Comparison of ENCODE assay signal across 26 cellular contexts in genomic region chr6:157637516-157637915, GRCh38.
"Had no signal": no experiment of that assay in that cellular context is flagged by ENCODE, and none has a peak within 500 bp of the region (broad histone marks: within the 10 kb centered on the region; RNA-seq: fewer than 3 reads in every experiment).

No MANE protein-coding gene starts in this region.

- H3K4me3 ChIP-seq: K562, SJCRH30, SK-N-MC had no signal

- H3K27ac ChIP-seq: brain microvascular endothelial cell, SJCRH30, SK-N-MC had no signal

- H3K27me3 ChIP-seq: brain microvascular endothelial cell, SJCRH30 had no signal

- H3K36me3 ChIP-seq: brain microvascular endothelial cell, SJCRH30 had no signal

- H3K9me3 ChIP-seq: SJCRH30 had no signal

- H3K4me1 ChIP-seq: SJCRH30 had no signal

- DNase-seq: activated CD4-positive, alpha-beta T cell treated with anti-CD3 and anti-CD28 coated beads, Interleukin-2, amount 10 ng/mL, durations not matched to agents 24 days and 14 days; activated CD4-positive, alpha-beta T cell treated with anti-CD3 and anti-CD28 coated beads, Interleukin-2, amount 50 U/mL, for 4 hours; activated CD8-positive, alpha-beta T cell treated with anti-CD3 and anti-CD28 coated beads for 36 hours; activated naive CD4-positive, alpha-beta T cell; activated naive CD4-positive, alpha-beta T cell treated with anti-CD3 and anti-CD28 coated beads, Interleukin-2, amount 50 U/mL, for 16 hours; activated naive CD8-positive, alpha-beta T cell treated with anti-CD3 and anti-CD28 coated beads for 36 hours; activated T-cell treated with anti-CD3 and anti-CD28 coated beads, Interleukin-2, amount 50 U/mL, for 1 hour; activated T-cell treated with anti-CD3 and anti-CD28 coated beads, Interleukin-2, amount 50 U/mL, for 72 hours; amniotic stem cell; brain microvascular endothelial cell; NCI-H1092 treated with DMSO at 0.1 percent for 48 hours; NCI-H1417; NCI-H146; NCI-H187; NCI-H2081; NCI-H2171 treated with DMSO at 0.1 percent for 48 hours; NCI-H2227 treated with DMSO at 0.1 percent for 48 hours; NCI-H446 treated with DMSO at 0.1 percent for 48 hours; NCI-H524; NCI-H69; NCI-H82; SHP77; SJCRH30; T1000 had no signal
